In genomic region chr6:12344949-12345693, GRCh38 we compare ENCODE assay signal across 21 cellular contexts. TPM values are rescaled to one million over a fixed set of nuclear protein-coding genes. Genes with fewer than 3 reads are reported as not detected.
DNase-seq lines count a peak whose midpoint lies in the region; ATAC-seq, FAIRE-seq and TF ChIP-seq lines count a peak whose summit lies in the region.
"Had no signal": no experiment of that assay in that cellular context is flagged by ENCODE, and none has a peak within 500 bp of the region (broad histone marks: within the 10 kb centered on the region; RNA-seq: fewer than 3 reads in every experiment).

No MANE protein-coding gene starts in this region.

- in situ Hi-C loops in HepG2 (cut with HindIII; ENCODE audit: extremely low pct_ligation_motif_present, low pct_unique_long_range_greater_than_20kb), result no loop called here

- 69% methylated on average over 6 of the region's 6 CpGs for WGBS in liver
- WGBS in HepG2 (ENCODE audit: low lambda C conversion rate), result 57% methylated on average over 6 of the region's 6 CpGs
- 48 to 55% methylated on average over 6 of the region's 6 CpGs for WGBS in body of pancreas, 2 donors
- 40 to 49% methylated on average over 6 of the region's 6 CpGs for WGBS in aorta, 2 donors

- H3K4me3 Mint-ChIP-seq in CD4-positive, alpha-beta T cell, result no peak overlapping the region
- H3K4me3 Mint-ChIP-seq: CD4-positive, CD25-positive, alpha-beta regulatory T cell; GM23338; HFFc6 had no signal

- no peak for FAIRE-seq in HepG2 (lab: Jason Lieb, UNC)
- no peak for FAIRE-seq in kidney (lab: Jason Lieb, UNC)
- FAIRE-seq: A204.1, GM12892 had no signal

- no peaks in the 10 kb centered on the region for H3K4me1 Mint-ChIP-seq in CD4-positive, alpha-beta T cell (ENCODE audit: low read depth)
- H3K4me1 Mint-ChIP-seq: CD4-positive, CD25-positive, alpha-beta regulatory T cell had no signal

- H3K27me3 Mint-ChIP-seq in CD4-positive, alpha-beta T cell, result peaks cover 16% of the 10 kb centered on the region
- H3K27me3 Mint-ChIP-seq: CD4-positive, CD25-positive, alpha-beta regulatory T cell had no signal

- H4K20me1 ChIP-seq in HepG2 (ENCODE audit: insufficient read depth, low read length), result no peaks in the 10 kb centered on the region

- POLR2A ChIA-PET in HepG2 (lab: Yijun Ruan, JAX), result interaction anchor here (1.5 to 2.3 kb wide), 4 partner anchors 13 to 55 kb away, joined by 4 to 17 read pairs (median 6); partner anchors contain the start of gene EDN1
- POLR2A ChIA-PET in CD4-positive, alpha-beta T cell (lab: Charles Lee), result no interaction called here

- H3K27ac Mint-ChIP-seq in CD4-positive, alpha-beta T cell, result no peak overlapping the region
- H3K27ac Mint-ChIP-seq: CD4-positive, CD25-positive, alpha-beta regulatory T cell; GM23338; HFFc6 had no signal

- CTCF ChIA-PET in HepG2 (lab: Yijun Ruan, JAX; ENCODE audit: low intra/inter-chr PET ratio, low total read pairs), result no interaction called here
- CTCF ChIA-PET in CD4-positive, alpha-beta T cell (lab: Charles Lee), result no interaction called here

- H3K4me2 ChIP-seq in HepG2 (ENCODE audit: low read depth, low read length), result no peak overlapping the region
- H3K4me2 ChIP-seq: GM23338 had no signal

- no peaks in the 10 kb centered on the region for H3K27me3 ChIP-seq in liver (ENCODE audit: control insufficient read depth in 4 of 4, insufficient read depth in 4 of 4, low read length in 3 of 4)
- H3K27me3 ChIP-seq in HepG2 (ENCODE audit: control insufficient read depth in 1 of 2, insufficient read depth in 2 of 2, low read length in 2 of 2), result no peaks in the 10 kb centered on the region
- H3K27me3 ChIP-seq in body of pancreas, result no peaks in the 10 kb centered on the region
- no peaks in the 10 kb centered on the region for H3K27me3 ChIP-seq in aorta (ENCODE audit: control insufficient read depth in 1 of 2, insufficient read depth in 2 of 2, low read length in 1 of 2)
- no peaks in the 10 kb centered on the region for H3K27me3 ChIP-seq in CD4-positive, alpha-beta T cell (ENCODE audit: control insufficient read depth, insufficient read depth, low read length)
- H3K27me3 ChIP-seq in H7 (ENCODE audit: control insufficient read depth, insufficient read depth, low read length), result no peaks in the 10 kb centered on the region

- TF ChIP-seq EP300 in HepG2 (IDR thresholded peaks at IDR 0.05; ENCODE audit: low read depth in 2 of 2, low read length in 2 of 2) (no peak), HepG2 (CRISPR knock-in tag; IDR thresholded peaks at IDR 0.05; ENCODE audit: borderline replicate concordance) (no peak)

- no peak overlapping the region for H3K9ac ChIP-seq in liver (ENCODE audit: low read depth in 1 of 2, low read length in 2 of 2)
- no peak overlapping the region for H3K9ac ChIP-seq in HepG2 (ENCODE audit: insufficient read depth, low read depth, low read length)
- H3K9ac ChIP-seq in kidney (ENCODE audit: low read length in 2 of 2), result no peak overlapping the region

- no peaks in the 10 kb centered on the region for H3K9me3 Mint-ChIP-seq in CD4-positive, alpha-beta T cell
- H3K9me3 Mint-ChIP-seq: HFFc6 had no signal

- no peaks in the 10 kb centered on the region for H3K36me3 ChIP-seq in liver (ENCODE audit: control insufficient read depth in 4 of 4, insufficient read depth in 3 of 4, low read depth in 1 of 4, low read length in 3 of 4)
- no peaks in the 10 kb centered on the region for H3K36me3 ChIP-seq in HepG2 (replicated peaks in 1 of 2; ENCODE audit: control insufficient read depth in 1 of 2, insufficient read depth in 2 of 2, low read length in 2 of 2)
- no peaks in the 10 kb centered on the region for H3K36me3 ChIP-seq in body of pancreas (replicated peaks in 1 of 2; ENCODE audit: insufficient read depth in 1 of 2, low read depth in 2 of 2)
- H3K36me3 ChIP-seq in kidney (ENCODE audit: control insufficient read depth in 1 of 2, insufficient read depth in 2 of 2, low read length in 2 of 2), result no peaks in the 10 kb centered on the region
- no peaks in the 10 kb centered on the region for H3K36me3 ChIP-seq in aorta (ENCODE audit: control insufficient read depth in 1 of 2, insufficient read depth in 2 of 2, low read length in 1 of 2)
- H3K36me3 ChIP-seq in H7 (replicated peaks; ENCODE audit: control insufficient read depth, insufficient read depth, low read length), result no peaks in the 10 kb centered on the region

- intact Hi-C loops in HepG2 (cut with micrococcal nuclease; ENCODE audit: unreplicated experiment), result no loop called here
- intact Hi-C loops in body of pancreas (cut with DNase I), result no loop called here
- intact Hi-C loops in kidney (cut with DNase I), result no loop called here
- intact Hi-C loops in aorta (cut with DNase I), result loop anchor here (5.0 to 10.0 kb wide), 6 partner anchors 33 to 127 kb away; partner anchors contain the start of gene EDN1 (in 1 of the 2)
- intact Hi-C loops in CD4-positive, alpha-beta T cell (cut with DNase I, micrococcal nuclease), result no loop called here

- H3K27ac ChIP-seq in liver (ENCODE audit: low read depth in 1 of 2, low read length in 2 of 2) (no peak overlapping the region), HepG2 (ENCODE audit: extremely low read length, insufficient read depth, low read length) (no peak overlapping the region), body of pancreas (peak overlapping the region; percentile 82 to 93 (median 89)), kidney (ENCODE audit: low read depth in 2 of 2, low read length in 2 of 2) (peak overlapping the region; percentile 68 to 90), aorta (ENCODE audit: low read depth in 1 of 2, low read length in 2 of 2) (peak overlapping the region; percentile 94 to 97)
- H3K27ac ChIP-seq in CD4-positive, alpha-beta T cell (ENCODE audit: low read depth, low read length), result no peak overlapping the region
- H3K27ac ChIP-seq: PC-9, SK-N-MC had no signal

- BruUV-seq in HepG2 (replicated peaks; lab: Mats Ljungman, UMichigan), result no TSS peak

- H3K36me3 Mint-ChIP-seq in CD4-positive, alpha-beta T cell (ENCODE audit: low read depth), result no peaks in the 10 kb centered on the region
- H3K36me3 Mint-ChIP-seq: CD4-positive, CD25-positive, alpha-beta regulatory T cell had no signal

- ATAC-seq in HepG2 (no peak), body of pancreas (peak; percentile 51), aorta (ENCODE audit: low FRiP score) (peak; percentile 60), HG03378 (IDR thresholded peaks at IDR 0.05; ENCODE audit: unreplicated experiment) (no peak)
- no peak for ATAC-seq in CD4-positive, alpha-beta T cell (ENCODE audit: poor library complexity)
- ATAC-seq: GM23338, Right ventricle myocardium inferior had no signal

- H3K79me2 ChIP-seq in HepG2 (ENCODE audit: insufficient read depth, low read length), result no peaks in the 10 kb centered on the region

- TF ChIP-seq POLR2A in HepG2 (IDR thresholded peaks at IDR 0.05; ENCODE audit: insufficient read depth in 1 of 2, low read depth in 2 of 2, low read length in 2 of 2) (no peak), body of pancreas (IDR thresholded peaks at IDR 0.05) (no peak)

- H3K4me1 ChIP-seq in liver (ENCODE audit: control insufficient read depth in 4 of 4, insufficient read depth in 4 of 4, low read length in 3 of 4), result peaks cover 21 to 51% (median 38%) of the 10 kb centered on the region in 4 donors
- peaks cover 80% of the 10 kb centered on the region for H3K4me1 ChIP-seq in HepG2 (ENCODE audit: insufficient read depth, low read length)
- peaks cover 69% of the 10 kb centered on the region for H3K4me1 ChIP-seq in body of pancreas
- H3K4me1 ChIP-seq in kidney (ENCODE audit: control insufficient read depth in 1 of 2, insufficient read depth in 1 of 2, low read depth in 1 of 2, low read length in 2 of 2), result peaks cover 16 to 34% of the 10 kb centered on the region in 2 donors
- H3K4me1 ChIP-seq in aorta (ENCODE audit: control insufficient read depth in 1 of 2, insufficient read depth in 2 of 2, low read length in 2 of 2), result peaks cover 6 to 7% of the 10 kb centered on the region in 2 donors

- H3K9me3 ChIP-seq in liver (ENCODE audit: control insufficient read depth in 4 of 4, low read length in 3 of 4) (no peaks in the 10 kb centered on the region), HepG2 (ENCODE audit: low read length) (no peaks in the 10 kb centered on the region), body of pancreas (no peaks in the 10 kb centered on the region), kidney (ENCODE audit: control insufficient read depth in 1 of 2, low read length in 2 of 2) (no peaks in the 10 kb centered on the region), aorta (ENCODE audit: control insufficient read depth, low read length) (no peaks in the 10 kb centered on the region)
- no peaks in the 10 kb centered on the region for H3K9me3 ChIP-seq in CD4-positive, alpha-beta T cell (ENCODE audit: control insufficient read depth, low read length)

- DNase-seq in HepG2 (ENCODE audit: low spot score), result no peak
- peak; percentile 41 to 70 (median 57) for DNase-seq in body of pancreas
- DNase-seq in kidney, result no peak
- peak in 1 of 2 donors; percentile 57 for DNase-seq in aorta
- no peak for DNase-seq in CD4-positive, alpha-beta T cell
- no peak for DNase-seq in H7
- DNase-seq: CD4-positive, CD25-positive, alpha-beta regulatory T cell; GDM1; HFFc6; KG1; NCI-H1048; NCI-H146; NCI-H510A treated with DMSO at 0.1 percent for 48 hours; PC-9 had no signal

- H3K4me3 ChIP-seq in liver (ENCODE audit: low read depth in 1 of 3, low read length in 3 of 3) (no peak overlapping the region), HepG2 (replicated peaks in 1 of 3; ENCODE audit: insufficient read depth in 1 of 3, low read depth in 2 of 3, low read length in 3 of 3) (no peak overlapping the region), body of pancreas (no peak overlapping the region), kidney (ENCODE audit: low read length in 2 of 2) (no peak overlapping the region), aorta (ENCODE audit: low read length in 2 of 2) (no peak overlapping the region), H7 (ENCODE audit: insufficient read depth, low read depth, low read length) (no peak overlapping the region)
- H3K4me3 ChIP-seq: GM23338, PC-9, SK-N-MC had no signal

- no peak for TF ChIP-seq CTCF in liver (IDR thresholded peaks at IDR 0.05; ENCODE audit: low read depth, low read length, missing input control)
- no peak for TF ChIP-seq CTCF in HepG2 (CRISPR knock-in tag; IDR thresholded peaks at IDR 0.05)
- no peak for TF ChIP-seq CTCF in body of pancreas (IDR thresholded peaks at IDR 0.05)
- TF ChIP-seq CTCF in kidney (IDR thresholded peaks at IDR 0.05; ENCODE audit: borderline replicate concordance, extremely low read depth, insufficient read depth), result no peak
- TF ChIP-seq CTCF in CD4-positive, alpha-beta T cell (IDR thresholded peaks at IDR 0.05), result no peak

- H2AFZ ChIP-seq in HepG2 (ENCODE audit: low read length), result no peak overlapping the region
- H2AFZ ChIP-seq: GM23338, PC-9 had no signal

- no peak for TF ChIP-seq RAD21 in liver (IDR thresholded peaks at IDR 0.05)
- no peak for TF ChIP-seq RAD21 in HepG2 (CRISPR knock-in tag; IDR thresholded peaks at IDR 0.05)

RNA-seq across cellular contexts. Expression of gene EDN1, which starts 55.0 kb away (rescaled TPM):
- total RNA-seq in liver (under 1 TPM; 0.70 to 0.84 TPM), HepG2 (2016; rRNA removed; fragmentation: Illumina TruSeq; extraction: Trizol) (0.15 and 0.21 TPM in 2 replicates), body of pancreas (10 to 100 TPM in 1 of 2 donors, under 1 TPM in 1; 0.66 to 19.7 TPM), kidney (16.6 TPM), aorta (1 to 10 TPM; 3.4 to 10.0 TPM)
- polyA plus RNA-seq in liver (1 to 10 TPM; 1.2 TPM), HepG2 (2011; rRNA removed) (0.78 and 1.2 TPM in 2 replicates), kidney (ENCODE audit: insufficient read depth, low read depth, low replicate concordance) (3.4 TPM), aorta (10 to 100 TPM in 1 of 2 donors, 1 to 10 TPM in 1; 3.3 to 10.7 TPM)
- 0.10 TPM in 1 of 2 replicates, not detected in the other for total RNA-seq in HepG2 (2016; cell fraction: cytosol; rRNA removed; fragmentation: Illumina TruSeq; extraction: Trizol; ENCODE audit: low read depth)
- 0.22 TPM in 1 of 2 replicates, not detected in the other for total RNA-seq in HepG2 (2016; cell fraction: insoluble cytoplasmic fraction; rRNA removed; fragmentation: Illumina TruSeq; extraction: Trizol)
- 0.07 and 0.22 TPM in 2 replicates for total RNA-seq in HepG2 (2016; cell fraction: membrane; rRNA removed; fragmentation: Illumina TruSeq; extraction: Trizol)
- total RNA-seq in HepG2 (2016; cell fraction: nucleus; rRNA removed; fragmentation: Illumina TruSeq; extraction: Trizol), result 0.25 and 0.53 TPM in 2 replicates
- 0.50 and 0.72 TPM in 2 replicates for polyA plus RNA-seq in HepG2 (2011; cell fraction: cytosol; rRNA removed)
- 1.3 TPM in 2 replicates for polyA plus RNA-seq in HepG2 (2011; cell fraction: nucleus; rRNA removed)
- 6.0 and 7.3 TPM in 2 replicates for polyA plus RNA-seq in HepG2 (2012)
- polyA plus RNA-seq in HepG2 (2016; cell fraction: cytosol; fragmentation: Illumina TruSeq; extraction: Trizol; ENCODE audit: low read depth), result not detected in 2 replicates
- not detected in 2 replicates for polyA plus RNA-seq in HepG2 (2016; cell fraction: insoluble cytoplasmic fraction; fragmentation: Illumina TruSeq; extraction: Trizol; ENCODE audit: low read depth)
- not detected in 2 replicates for polyA plus RNA-seq in HepG2 (2016; cell fraction: membrane; fragmentation: Illumina TruSeq; extraction: Trizol; ENCODE audit: low read depth)
- 0.90 and 1.3 TPM in 2 replicates for polyA plus RNA-seq in HepG2 (2016; cell fraction: nucleus; fragmentation: Illumina TruSeq; extraction: Trizol; ENCODE audit: insufficient read depth, low read depth)
- polyA minus RNA-seq in HepG2 (2011; rRNA and poly(A)+ RNA removed; ENCODE audit: low replicate concordance), result 1.0 TPM in 2 replicates
- polyA minus RNA-seq in HepG2 (2011; cell fraction: cytosol; rRNA and poly(A)+ RNA removed), result 0.30 and 0.88 TPM in 2 replicates
- polyA minus RNA-seq in HepG2 (2011; cell fraction: nucleus; rRNA and poly(A)+ RNA removed), result 0.62 and 0.77 TPM in 2 replicates
- total RNA-seq in CD4-positive, alpha-beta T cell, result 1 to 10 TPM in 1 of 2 experiments, under 1 TPM in 1; 0.80 to 1.1 TPM
- 0.76 and 1.6 TPM in 2 replicates for total RNA-seq in H7 (2014; rRNA removed; shearing (Covaris generic))
- polyA plus RNA-seq: CD4-positive, CD25-positive, alpha-beta regulatory T cell had no signal

Comparison
In these comparisons a context has a peak if more than half of its experiments do, and no peak if none do; other contexts are left out.
1. H3K27ac ChIP-seq: peak in body of pancreas (4 of 4), kidney (2 of 2) and aorta (2 of 2); none in liver (0 of 2), HepG2 (single experiment) and CD4-positive, alpha-beta T cell (single experiment).
2. ATAC-seq: peak in body of pancreas (single experiment) and aorta (single experiment); none in HepG2 (single experiment), CD4-positive, alpha-beta T cell (single experiment) and HG03378 (single experiment).
3. DNase-seq: peak in body of pancreas (4 of 4); none in HepG2 (single experiment), kidney (single experiment), CD4-positive, alpha-beta T cell (0 of 10) and H7 (single experiment).
4. intact Hi-C loops: an anchor here in aorta (5.0 to 10.0 kb wide); none called in HepG2, body of pancreas, kidney and CD4-positive, alpha-beta T cell.